ENCODE assay signal across 8 cellular contexts in the genomic region with DNA sequence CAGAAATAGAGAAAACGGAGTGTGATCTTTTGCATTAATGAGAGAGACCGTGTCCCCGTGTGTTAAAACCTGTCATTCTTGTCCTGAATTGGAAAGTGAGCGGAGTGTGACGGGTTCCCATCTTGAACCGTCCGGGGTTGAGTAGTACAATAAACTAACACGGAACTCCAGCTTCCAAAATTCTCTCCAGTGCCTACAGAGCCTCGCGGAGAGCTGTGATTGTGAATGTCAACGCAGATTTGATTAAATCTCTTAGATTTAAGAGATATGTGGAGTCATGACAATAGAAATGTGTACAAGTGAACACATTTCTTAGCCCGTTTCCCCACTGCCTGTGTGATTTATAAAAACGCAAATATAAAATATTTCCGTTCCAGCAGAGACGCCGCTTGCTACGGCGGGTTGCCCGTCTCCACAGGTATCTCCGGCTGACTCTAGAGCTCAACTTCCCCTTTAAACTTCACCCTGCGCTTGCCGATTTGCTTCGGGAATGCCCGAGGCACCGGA. TPM values are rescaled to one million over a fixed set of nuclear protein-coding genes. Genes with fewer than 3 reads are reported as not detected.
DNase-seq lines count a peak whose midpoint lies in the region; ATAC-seq lines count a peak whose summit lies in the region.

No MANE protein-coding gene starts in this region.

- no peaks in the 10 kb centered on the region for H3K27me3 ChIP-seq in HUES64 (ENCODE audit: insufficient read depth, low read length)

- WGBS in HUES64 = under 1% methylated on average over 24 of the region's 25 CpGs

- H3K4me1 ChIP-seq in HUES64 (ENCODE audit: insufficient read depth, low read length) = peaks cover 4% of the 10 kb centered on the region; the same call in 1 of the 2 replicates

- no peaks in the 10 kb centered on the region for H3K9me3 ChIP-seq in HUES64 (ENCODE audit: insufficient read depth, low read depth, low read length)

- H3K4me3 ChIP-seq in HUES64 (ENCODE audit: low read length) = peak overlapping the region; percentile 90

- peak; percentile 52 for DNase-seq in GM03348 (ENCODE audit: low spot score)
- peak; percentile 36 for DNase-seq in SK-N-DZ (ENCODE audit: low spot score)
- DNase-seq in cerebellar cortex (ENCODE audit: low spot score) = peak; percentile 72
- DNase-seq in kidney tubule cell (ENCODE audit: low spot score) = peak; percentile 71
- peak; percentile 29 for DNase-seq in stimulated activated CD4-positive, alpha-beta T cell treated with anti-CD3 and anti-CD28 coated beads, Interleukin-4, amount 100 ng/mL, for 24 hours
- DNase-seq in T-helper 9 cell = no peak

- H3K36me3 ChIP-seq in HUES64 (ENCODE audit: insufficient read depth, low read length) = peaks cover 28% of the 10 kb centered on the region

- peak overlapping the region; percentile 77 for H3K27ac ChIP-seq in HUES64 (ENCODE audit: low read depth, low read length)

- peak overlapping the region; percentile 95 for H3K9ac ChIP-seq in HUES64 (ENCODE audit: low read depth, low read length)

- ATAC-seq in GM21528 (IDR thresholded peaks at IDR 0.05; ENCODE audit: low FRiP score, unreplicated experiment) = peak; percentile 50

RNA-seq across cellular contexts. Expression of a gene that starts 0.5 kb away (rescaled TPM):
- polyA plus RNA-seq in HUES64 (2013, experiment 1 of 2) = 119 TPM
- 128 TPM for polyA plus RNA-seq in HUES64 (2013, experiment 2 of 2)
- polyA plus RNA-seq in SK-N-DZ (2014; cell fraction: cytosol; rRNA removed) = 106 and 139 TPM in 2 replicates
- polyA plus RNA-seq in SK-N-DZ (2014; cell fraction: nucleus; rRNA removed) = 80.7 and 152 TPM in 2 replicates
